Comparison of ENCODE assay signal across 1 cellular context in the genomic region with DNA sequence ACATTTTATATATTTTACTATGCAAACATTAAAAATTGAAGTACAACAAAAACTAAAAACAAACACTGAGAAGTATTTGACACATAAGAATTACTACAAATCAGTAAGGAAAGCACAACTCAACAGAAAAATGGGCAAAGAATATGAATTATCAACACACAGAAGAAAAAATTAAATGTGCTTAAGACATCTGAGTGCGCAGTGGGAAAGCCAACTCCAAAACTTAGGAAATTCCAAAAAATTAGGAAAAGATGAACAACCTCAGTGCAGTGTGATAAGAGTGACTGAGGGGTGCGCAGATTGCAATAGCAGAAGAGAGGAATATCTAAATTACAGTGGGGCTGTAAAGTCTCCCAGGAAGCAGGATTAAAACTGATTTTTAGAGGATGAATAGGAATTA.
TF ChIP-seq lines count a peak whose summit lies in the region.

No MANE protein-coding gene starts in this region.

TF ChIP-seq in HCT116, 20 proteins besides CTCF, POLR2A, EP300 and RAD21:
- no peak for TF ChIP-seq SIN3A (IDR thresholded peaks at IDR 0.05; ENCODE audit: low read depth)
- no peak for TF ChIP-seq SRF (IDR thresholded peaks at IDR 0.05; ENCODE audit: low read depth)
